ENCODE assay signal across 1 cellular context in genomic region chr17:5191541-5192417, GRCh38.
TF ChIP-seq lines count a peak whose summit lies in the region.

ZNF594 (minus strand) TSS chr17:5191868; CDS start chr17:5184256, 7,612 bp downstream.

TF ChIP-seq in K562, 482 proteins besides CTCF, POLR2A, EP300 and RAD21 (continued from another document):
- no peak for TF ChIP-seq CHD7 (IDR thresholded peaks at IDR 0.05; ENCODE audit: low read depth, low read length)
- TF ChIP-seq THRA (IDR thresholded peaks at IDR 0.05) = no peak
- TF ChIP-seq TCF3 (CRISPR knock-in tag; IDR thresholded peaks at IDR 0.05) = no peak
- TF ChIP-seq SREBF1 (IDR thresholded peaks at IDR 0.05; ENCODE audit: borderline replicate concordance, low read depth, low read length) = no peak
- TF ChIP-seq PPARD (CRISPR knock-in tag; IDR thresholded peaks at IDR 0.05) = no peak
TF ChIP-seq in K562: peak in this region for 92.
